ENCODE assay signal across 15 cellular contexts in genomic region chr5:33415811-33416354, GRCh38. TPM values are rescaled to one million over a fixed set of nuclear protein-coding genes. Genes with fewer than 3 reads are reported as not detected.
DNase-seq lines count a peak whose midpoint lies in the region; ATAC-seq and TF ChIP-seq lines count a peak whose summit lies in the region.
"Had no signal": no experiment of that assay in that cellular context is flagged by ENCODE, and none has a peak within 500 bp of the region (broad histone marks: within the 10 kb centered on the region; RNA-seq: fewer than 3 reads in every experiment).

No MANE protein-coding gene starts in this region.

- H4K20me1 ChIP-seq in IMR-90 (ENCODE audit: insufficient read depth, low read length): no peaks in the 10 kb centered on the region
- H4K20me1 ChIP-seq: BLaER1 had no signal

- H3K4me2 ChIP-seq in IMR-90 (ENCODE audit: low read depth, low read length) (no peak overlapping the region), neuronal stem cell (ENCODE audit: insufficient read depth, low read length, poor library complexity, severe bottlenecking) (no peak overlapping the region)
- H3K4me2 ChIP-seq: BLaER1 had no signal

- H3K23ac ChIP-seq in IMR-90 (ENCODE audit: low read depth, low read length) (no peak overlapping the region), neuronal stem cell (ENCODE audit: low read depth, low read length, poor library complexity) (no peak overlapping the region)

- H3K14ac ChIP-seq in IMR-90 (replicated peaks; ENCODE audit: low read depth, low read length) (no peak overlapping the region), neuronal stem cell (ENCODE audit: low read length) (no peak overlapping the region)

- CTCF ChIA-PET in IMR-90 (lab: Yijun Ruan, JAX): no interaction called here

- no peak for TF ChIP-seq POLR2A in IMR-90 (IDR thresholded peaks at IDR 0.05; ENCODE audit: low read depth, low read length)

- no CpG with 5 or more reads among the region's 4 CpGs for WGBS in IMR-90 (ENCODE audit: extremely low coverage in 2 of 2, insufficient read length in 1 of 2), 2 experiments
- no CpG with 5 or more reads among the region's 4 CpGs for WGBS in neuronal stem cell (ENCODE audit: extremely low coverage in 2 of 2, insufficient read length in 2 of 2, insufficient replicate concordance in 1 of 2), 2 donors

- H3K27me3 ChIP-seq in IMR-90 (ENCODE audit: control insufficient read depth, insufficient read depth, low read length) (no peaks in the 10 kb centered on the region), neuronal stem cell (ENCODE audit: control insufficient read depth in 3 of 3, insufficient read depth in 3 of 3, low read depth in 1 of 3, low read length in 3 of 3) (no peaks in the 10 kb centered on the region)
- H3K27me3 ChIP-seq: BLaER1 had no signal

- H3K79me1 ChIP-seq in IMR-90 (ENCODE audit: low read depth in 1 of 2, low read length in 2 of 2) (no peaks in the 10 kb centered on the region), neuronal stem cell (ENCODE audit: low read depth, low read length) (no peaks in the 10 kb centered on the region)

- no peak overlapping the region for H3K18ac ChIP-seq in IMR-90 (ENCODE audit: low read depth, low read length)
- no peak overlapping the region for H3K18ac ChIP-seq in neuronal stem cell (ENCODE audit: low read length)

- no peak overlapping the region; a peak in 1 of 4 replicates for H4K8ac ChIP-seq in IMR-90 (ENCODE audit: low read depth in 2 of 2, low read length in 2 of 2)
- H4K8ac ChIP-seq in neuronal stem cell (ENCODE audit: low read depth, low read length): no peak overlapping the region

- H3K4ac ChIP-seq in IMR-90 (ENCODE audit: low read depth, low read length): no peak overlapping the region
- H3K4ac ChIP-seq in neuronal stem cell (ENCODE audit: low read length): no peak overlapping the region

- no peak overlapping the region for H2AK5ac ChIP-seq in IMR-90 (ENCODE audit: low read depth, low read length)
- no peak overlapping the region for H2AK5ac ChIP-seq in neuronal stem cell (ENCODE audit: low read depth, low read length)

- dilution Hi-C loops in IMR-90 (cut with HindIII; ENCODE audit: low sequenced_read_pairs, unreplicated experiment): no loop called here

- H2BK12ac ChIP-seq in neuronal stem cell (ENCODE audit: low read length): no peak overlapping the region

- H4K91ac ChIP-seq in IMR-90 (ENCODE audit: insufficient read depth, low read depth, low read length) (no peak overlapping the region), neuronal stem cell (ENCODE audit: low read depth, low read length, poor library complexity) (no peak overlapping the region)

- H3K4me1 ChIP-seq in IMR-90 (ENCODE audit: control insufficient read depth, insufficient read depth, low read length) (no peaks in the 10 kb centered on the region; the same call in 1 of the 2 replicates), neuronal stem cell (ENCODE audit: control insufficient read depth in 2 of 2, insufficient read depth in 1 of 2, low read depth in 1 of 2, low read length in 2 of 2) (no peaks in the 10 kb centered on the region)
- H3K4me1 ChIP-seq: BLaER1 had no signal

- H3K4me3 ChIP-seq in IMR-90 (ENCODE audit: insufficient read depth, low read depth, low read length): no peak overlapping the region
- no peak overlapping the region for H3K4me3 ChIP-seq in neuronal stem cell (ENCODE audit: low read length in 2 of 2)
- H3K4me3 ChIP-seq: BLaER1 had no signal

- H3K9ac ChIP-seq in IMR-90 (ENCODE audit: low read depth, low read length) (no peak overlapping the region), neuronal stem cell (ENCODE audit: low read depth, low read length, poor library complexity) (no peak overlapping the region)
- H3K9ac ChIP-seq: BLaER1 had no signal

- H3K9me3 ChIP-seq in IMR-90 (ENCODE audit: control insufficient read depth, insufficient read depth, low read length) (no peaks in the 10 kb centered on the region), neuronal stem cell (replicated peaks in 1 of 2; ENCODE audit: control insufficient read depth in 2 of 2, insufficient read depth in 1 of 2, low read depth in 1 of 2, low read length in 2 of 2) (no peaks in the 10 kb centered on the region)
- H3K9me3 ChIP-seq: BLaER1 had no signal

- no TSS peak for BruUV-seq in IMR-90 (replicated peaks; lab: Mats Ljungman, UMichigan)

- no peak overlapping the region for H2BK20ac ChIP-seq in IMR-90 (ENCODE audit: low read depth, low read length)

- ATAC-seq in IMR-90 (ENCODE audit: low read depth): peak; percentile 86
- ATAC-seq: CD8-positive, alpha-beta T cell; HCT116 had no signal

- H3K36me3 ChIP-seq in IMR-90 (ENCODE audit: control insufficient read depth, insufficient read depth, low read length): no peaks in the 10 kb centered on the region
- no peaks in the 10 kb centered on the region for H3K36me3 ChIP-seq in neuronal stem cell (replicated peaks in 1 of 2; ENCODE audit: control insufficient read depth in 2 of 2, insufficient read depth in 2 of 2, low read length in 2 of 2)
- H3K36me3 ChIP-seq: BLaER1 had no signal

- TF ChIP-seq RAD21 in IMR-90 (IDR thresholded peaks at IDR 0.05; ENCODE audit: low read length): no peak

- H3K56ac ChIP-seq in IMR-90 (ENCODE audit: extremely low read depth, insufficient read depth, low read length): no peak overlapping the region

- no peak overlapping the region; the same call in 1 of the 2 replicates for H3K27ac ChIP-seq in IMR-90 (ENCODE audit: insufficient read depth, low read length)
- H3K27ac ChIP-seq in neuronal stem cell (replicated peaks; ENCODE audit: low read length): no peak overlapping the region
- H3K27ac ChIP-seq: BLaER1, C4-2B had no signal

- no peaks in the 10 kb centered on the region for H3K9me1 ChIP-seq in IMR-90 (ENCODE audit: insufficient read depth, low read length)

- H2BK120ac ChIP-seq in IMR-90 (ENCODE audit: low read depth, low read length): no peak overlapping the region
- H2BK120ac ChIP-seq in neuronal stem cell (ENCODE audit: low read depth, low read length): no peak overlapping the region

- peak; percentile 67 for DNase-seq in IMR-90
- DNase-seq in SK-MEL-5 (ENCODE audit: low read depth, low spot score): peak; percentile 53
- peak; percentile 58 for DNase-seq in foreskin melanocyte
- DNase-seq in NCI-H2107 treated with DMSO at 0.1 percent for 48 hours (lab: John Stamatoyannopoulos, UW; ENCODE audit: unreplicated experiment): no peak
- no peak for DNase-seq in neuronal stem cell (ENCODE audit: low spot score)
- DNase-seq in posterior cingulate gyrus: no peak
- DNase-seq: CD4-positive, CD25-positive, alpha-beta regulatory T cell; CD8-positive, alpha-beta T cell; DMS 273 treated with DMSO at 0.1 percent for 48 hours; DMS79 treated with DMSO at 0.1 percent for 48 hours; GF-D8; GOT3 had no signal

- in situ Hi-C loops in IMR-90 (cut with MboI; ENCODE audit: low sequenced_read_pairs) (loop anchor here (25.0 kb wide), 1 partner anchor 229 kb away; no protein-coding TSS in a partner anchor), SK-MEL-5 (cut with HindIII; ENCODE audit: low pct_unique_long_range_greater_than_20kb, low sequenced_read_pairs) (no loop called here)

- H4K5ac ChIP-seq in IMR-90 (ENCODE audit: low read depth, low read length): no peak overlapping the region

- H2AFZ ChIP-seq in IMR-90 (replicated peaks; ENCODE audit: low read length, poor library complexity) (no peak overlapping the region), neuronal stem cell (ENCODE audit: low read length) (no peak overlapping the region)

- H2AK9ac ChIP-seq in IMR-90 (replicated peaks; ENCODE audit: low read depth, low read length, poor library complexity): no peak overlapping the region

- intact Hi-C loops in IMR-90 (cut with micrococcal nuclease) (loop anchor here (5.0 kb wide), 1 partner anchor 104 kb away; no protein-coding TSS in a partner anchor), posterior cingulate gyrus (cut with DNase I) (no loop called here)

- POLR2A ChIA-PET in IMR-90 (lab: Charles Lee; ENCODE audit: unreplicated experiment): no interaction called here

- peak overlapping the region; percentile 44 for H2BK5ac ChIP-seq in IMR-90 (ENCODE audit: low read depth, low read length, poor library complexity, severe bottlenecking)
- no peak overlapping the region for H2BK5ac ChIP-seq in neuronal stem cell (ENCODE audit: low read length)

- H2BK15ac ChIP-seq in IMR-90 (ENCODE audit: low read depth, low read length): no peak overlapping the region
- no peak overlapping the region for H2BK15ac ChIP-seq in neuronal stem cell (ENCODE audit: low read length)

- TF ChIP-seq CTCF in IMR-90 (conservative IDR thresholded peaks at IDR 0.05; ENCODE audit: low read depth, low read length): no peak

TF ChIP-seq in IMR-90, 13 proteins besides CTCF, POLR2A, EP300 and RAD21:
- TF ChIP-seq MAFK (IDR thresholded peaks at IDR 0.05; ENCODE audit: low read depth, low read length) (no peak), CHD1 (IDR thresholded peaks at IDR 0.05; ENCODE audit: low read depth, low read length) (no peak), NFE2L2 (IDR thresholded peaks at IDR 0.05; ENCODE audit: low read depth, low read length) (no peak), ELK1 (IDR thresholded peaks at IDR 0.05; ENCODE audit: borderline replicate concordance, low read depth, low read length) (no peak), MXI1 (IDR thresholded peaks at IDR 0.05; ENCODE audit: borderline replicate concordance, low read depth, low read length) (no peak), BHLHE40 (IDR thresholded peaks at IDR 0.05; ENCODE audit: low read depth, low read length) (no peak)

RNA-seq across cellular contexts. Expression of gene TARS1, which starts 24.9 kb away (rescaled TPM):
- 175 and 219 TPM in 2 replicates for total RNA-seq in IMR-90 (2012; rRNA removed)
- 68.4 and 90.8 TPM in 2 replicates for polyA plus RNA-seq in IMR-90 (2012; rRNA removed)
- 16.3 and 29.2 TPM in 2 replicates for polyA plus RNA-seq in IMR-90 (2012; cell fraction: cytosol; rRNA removed)
- 8.5 and 62.4 TPM in 2 replicates for polyA plus RNA-seq in IMR-90 (2012; cell fraction: nucleus; rRNA removed; ENCODE audit: low replicate concordance)
- total RNA-seq in SK-MEL-5 (2014; rRNA removed; shearing (Covaris generic)): 573 and 595 TPM in 2 replicates
- 343 and 445 TPM in 2 replicates for polyA plus RNA-seq in SK-MEL-5 (2015; cell fraction: cytosol; rRNA removed)
- 266 and 402 TPM in 2 replicates for polyA plus RNA-seq in SK-MEL-5 (2015; cell fraction: nucleus; rRNA removed)
- polyA plus RNA-seq in neuronal stem cell (2013, experiment 1 of 2): 66.5 TPM
- 67.4 TPM for polyA plus RNA-seq in neuronal stem cell (2013, experiment 2 of 2)

Comparison
In these comparisons a context has a peak if more than half of its experiments do, and no peak if none do; other contexts are left out.
1. DNase-seq: peak in IMR-90 (single experiment), SK-MEL-5 (single experiment) and foreskin melanocyte (single experiment); none in NCI-H2107 treated with DMSO at 0.1 percent for 48 hours (single experiment), neuronal stem cell (single experiment) and posterior cingulate gyrus (0 of 10).